ENCODE assay signal across 17 cellular contexts in genomic region chr6:53943410-53943809, GRCh38.
DNase-seq lines count a peak whose midpoint lies in the region; ATAC-seq and TF ChIP-seq lines count a peak whose summit lies in the region.
"Had no signal": no experiment of that assay in that cellular context is flagged by ENCODE, and none has a peak within 500 bp of the region (broad histone marks: within the 10 kb centered on the region; RNA-seq: fewer than 3 reads in every experiment).

No MANE protein-coding gene starts in this region.

- peaks cover 2% of the 10 kb centered on the region for H3K4me1 ChIP-seq in right cardiac atrium (ENCODE audit: control insufficient read depth, insufficient read depth, low read length)
- H3K4me1 ChIP-seq in parathyroid adenoma: peaks cover 17% of the 10 kb centered on the region

- no peaks in the 10 kb centered on the region for H3K36me3 ChIP-seq in parathyroid adenoma (ENCODE audit: control insufficient read depth, insufficient read depth, low read length)

- H3K27me3 ChIP-seq in right cardiac atrium (ENCODE audit: control insufficient read depth, insufficient read depth): no peaks in the 10 kb centered on the region
- no peaks in the 10 kb centered on the region for H3K27me3 ChIP-seq in parathyroid adenoma (ENCODE audit: control insufficient read depth, insufficient read depth, low read length)

- peak overlapping the region; percentile 4 for H3K4me2 ChIP-seq in parathyroid adenoma (ENCODE audit: low read length)
- H3K4me2 ChIP-seq: KMS-11 had no signal

- DNase-seq in Ammon's horn (ENCODE audit: low spot score) (peak; percentile 81), cerebellum (ENCODE audit: low spot score) (peak; percentile 17), right cardiac atrium (peak; percentile 45 to 83 (median 66)), NCI-H187 (lab: John Stamatoyannopoulos, UW) (no peak), NCI-H1436 (lab: John Stamatoyannopoulos, UW) (no peak), foreskin fibroblast (no peak)
- DNase-seq: activated CD4-positive, alpha-beta T cell treated with anti-CD3 and anti-CD28 coated beads for 1 hour; activated naive CD4-positive, alpha-beta T cell treated with Interleukin-2 at 50 U/mL for 16 hours; central memory CD4-positive, alpha-beta T cell; NCI-H1417; NCI-H226; retina; stimulated activated CD4-positive, alpha-beta T cell treated with anti-CD3 and anti-CD28 coated beads, Interleukin-2, amount 100 ng/mL, for 24 hours had no signal

- ATAC-seq in right cardiac atrium (peak; percentile 88 to 96), SK-N-SH treated with all-trans-retinoic acid at 6 μM for 48 hours (no peak)

- peak overlapping the region; percentile 81 for H2AFZ ChIP-seq in parathyroid adenoma

- intact Hi-C loops in right cardiac atrium (cut with DNase I): loop anchor here in 1 of 4 donors (5.0 kb wide), 1 partner anchor 146 kb away; the partner anchor contains the start of gene LRRC1

- no peak for TF ChIP-seq CTCF in parathyroid adenoma (IDR thresholded peaks at IDR 0.05)
- no peak for TF ChIP-seq CTCF in foreskin fibroblast (IDR thresholded peaks at IDR 0.05; ENCODE audit: low read depth, low read length)

- H3K27ac ChIP-seq in right cardiac atrium (ENCODE audit: low read length): no peak overlapping the region
- H3K27ac ChIP-seq in parathyroid adenoma: peak overlapping the region; percentile 66
- H3K27ac ChIP-seq: HL-60, KMS-11 had no signal

- H3K9ac ChIP-seq in parathyroid adenoma: no peak overlapping the region
- H3K9ac ChIP-seq: KMS-11 had no signal

- H3K9me3 ChIP-seq in right cardiac atrium (ENCODE audit: control insufficient read depth, low read length) (no peaks in the 10 kb centered on the region), parathyroid adenoma (ENCODE audit: control insufficient read depth, low read length) (no peaks in the 10 kb centered on the region)

- WGBS in right cardiac atrium: 24% methylated on average over 2 of the region's 2 CpGs

- H3K4me3 ChIP-seq in right cardiac atrium (ENCODE audit: low read length): no peak overlapping the region
- H3K4me3 ChIP-seq in parathyroid adenoma (ENCODE audit: low read depth, low read length): no peak overlapping the region
- no peak overlapping the region for H3K4me3 ChIP-seq in foreskin fibroblast (ENCODE audit: low read depth in 1 of 2, low read length in 2 of 2)

- H3K79me2 ChIP-seq in parathyroid adenoma: no peaks in the 10 kb centered on the region

TF ChIP-seq in SK-N-SH treated with all-trans-retinoic acid at 6 μM for 48 hours, 23 proteins besides CTCF, POLR2A, EP300 and RAD21:
- TF ChIP-seq GLIS3 (CRISPR knock-in tag; IDR thresholded peaks at IDR 0.05): no peak
- TF ChIP-seq ARNTL (CRISPR knock-in tag; IDR thresholded peaks at IDR 0.05; ENCODE audit: borderline replicate concordance, low read depth): no peak
- no peak for TF ChIP-seq BACH2 (CRISPR knock-in tag; IDR thresholded peaks at IDR 0.05; ENCODE audit: borderline replicate concordance)
- no peak for TF ChIP-seq SNAI2 (CRISPR knock-in tag; IDR thresholded peaks at IDR 0.05)
- TF ChIP-seq CREB5 (CRISPR knock-in tag; IDR thresholded peaks at IDR 0.05; ENCODE audit: low read depth): no peak

Comparison
In these comparisons a context has a peak if more than half of its experiments do, and no peak if none do; other contexts are left out.
1. DNase-seq: peak in Ammon's horn (single experiment), cerebellum (single experiment) and right cardiac atrium (3 of 3); none in NCI-H187 (0 of 2), NCI-H1436 (single experiment) and foreskin fibroblast (0 of 2).